ENCODE assay signal across 34 cellular contexts in the genomic region with DNA sequence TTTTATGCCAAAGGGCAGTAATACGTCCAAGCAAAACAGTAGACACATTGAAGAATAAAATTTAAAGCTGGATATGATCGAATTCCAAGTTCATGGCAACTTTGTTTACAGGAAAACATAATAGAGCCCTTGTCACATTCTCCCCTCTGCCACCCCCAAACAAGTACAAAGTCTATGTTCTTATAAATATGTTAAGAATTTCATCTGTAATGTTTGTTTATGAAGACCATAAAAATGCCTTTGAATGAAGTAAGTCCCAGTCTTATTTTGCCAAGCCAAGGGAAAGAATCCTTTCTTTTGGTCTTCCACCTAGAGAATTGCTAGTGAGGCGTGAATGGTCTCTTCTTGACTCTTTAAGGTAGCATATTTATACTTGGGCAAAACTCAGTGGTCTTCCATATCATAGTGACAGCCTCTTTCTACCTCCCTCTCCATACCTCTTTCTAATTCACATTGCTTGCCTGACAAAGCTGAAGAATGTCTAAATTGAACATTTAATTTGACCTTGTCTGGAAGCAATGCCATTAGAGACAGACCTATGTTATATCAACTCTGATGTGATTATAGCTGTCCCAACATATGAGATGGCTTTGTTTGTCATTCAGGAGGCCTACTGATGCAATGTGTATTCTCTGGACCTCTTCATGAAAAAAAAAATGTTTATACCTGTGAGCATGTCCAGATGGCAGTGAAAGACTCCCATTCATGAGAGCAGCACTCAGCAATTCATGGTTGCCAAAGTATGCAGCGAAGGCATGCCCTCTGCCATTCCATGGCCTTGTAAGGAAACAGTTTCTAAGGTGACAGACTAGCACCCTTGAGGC.
DNase-seq lines count a peak whose midpoint lies in the region; ATAC-seq, FAIRE-seq and TF ChIP-seq lines count a peak whose summit lies in the region.
"Had no signal": no experiment of that assay in that cellular context is flagged by ENCODE, and none has a peak within 500 bp of the region (broad histone marks: within the 10 kb centered on the region; RNA-seq: fewer than 3 reads in every experiment).

No MANE protein-coding gene starts in this region.

- POLR2A ChIA-PET in A549 (lab: Yijun Ruan, JAX): no interaction called here

- no peak for TF ChIP-seq EP300 in A549 (IDR thresholded peaks at IDR 0.05)

- H3K27ac Mint-ChIP-seq in astrocyte (ENCODE audit: unreplicated experiment): peak overlapping the region; percentile 70
- no peak overlapping the region for H3K27ac Mint-ChIP-seq in T-helper 2 cell treated with Interferon-gamma antibody and Interleukin-4, amounts not matched to agents 5 μg/mL and 100 μg/mL, for 36 hours
- H3K27ac Mint-ChIP-seq: activated CD4-positive, alpha-beta memory T cell treated with anti-CD3 and anti-CD28 coated beads for 36 hours; activated naive CD4-positive, alpha-beta T cell treated with anti-CD3 and anti-CD28 coated beads, Interleukin-2, amount 10 ng/mL, durations not matched to agents 7 days and 5 days; HFFc6; memory B cell; type B pancreatic cell had no signal

- H4K20me1 ChIP-seq in astrocyte (ENCODE audit: insufficient read depth, low read length): no peaks in the 10 kb centered on the region

- no peaks in the 10 kb centered on the region for H3K79me1 ChIP-seq in mesendoderm (ENCODE audit: low read length)

- no peaks in the 10 kb centered on the region for H3K36me3 Mint-ChIP-seq in astrocyte (ENCODE audit: low read depth, unreplicated experiment)
- no peaks in the 10 kb centered on the region for H3K36me3 Mint-ChIP-seq in T-helper 2 cell treated with Interferon-gamma antibody and Interleukin-4, amounts not matched to agents 5 μg/mL and 100 μg/mL, for 36 hours (ENCODE audit: low read depth)
- H3K36me3 Mint-ChIP-seq: activated CD4-positive, alpha-beta memory T cell treated with anti-CD3 and anti-CD28 coated beads for 36 hours; activated naive CD4-positive, alpha-beta T cell treated with anti-CD3 and anti-CD28 coated beads, Interleukin-2, amount 10 ng/mL, durations not matched to agents 7 days and 5 days; memory B cell; naive B cell; type B pancreatic cell had no signal

- H3K9me3 Mint-ChIP-seq in astrocyte (ENCODE audit: unreplicated experiment): no peaks in the 10 kb centered on the region
- H3K9me3 Mint-ChIP-seq in T-helper 2 cell treated with Interferon-gamma antibody and Interleukin-4, amounts not matched to agents 5 μg/mL and 100 μg/mL, for 36 hours: no peaks in the 10 kb centered on the region
- H3K9me3 Mint-ChIP-seq: activated CD4-positive, alpha-beta memory T cell treated with anti-CD3 and anti-CD28 coated beads for 36 hours; activated naive CD4-positive, alpha-beta T cell treated with anti-CD3 and anti-CD28 coated beads, Interleukin-2, amount 10 ng/mL, durations not matched to agents 7 days and 5 days; HFFc6; type B pancreatic cell had no signal

- peak in 1 of 2 experiments; percentile 54 for DNase-seq in A549 (ENCODE audit: low read depth in 1 of 2, low spot score in 1 of 2)
- DNase-seq in HTR-8/SVneo (ENCODE audit: insufficient read length, low spot score): no peak
- no peak for DNase-seq in astrocyte (ENCODE audit: low read depth)
- DNase-seq in mesendoderm: peak; percentile 57
- DNase-seq in cerebellar nuclear complex (lab: John Stamatoyannopoulos, UW): no peak
- no peak for DNase-seq in T-helper 2 cell treated with Interferon-gamma antibody and Interleukin-4, amounts not matched to agents 5 μg/mL and 100 μg/mL, for 36 hours (ENCODE audit: low spot score)
- DNase-seq in glomerular visceral epithelial cell (ENCODE audit: extremely low spot score): no peak
- DNase-seq: ACHN; activated CD4-positive, alpha-beta memory T cell treated with anti-CD3 and anti-CD28 coated beads for 36 hours; activated CD4-positive, CD25-positive, alpha-beta regulatory T cell; activated CD8-positive, alpha-beta memory T cell treated with anti-CD3 and anti-CD28 coated beads, Interleukin-2, amount 50 U/mL, for 48 hours; activated naive CD4-positive, alpha-beta T cell treated with anti-CD3 and anti-CD28 coated beads, Interleukin-2, amount 10 ng/mL, durations not matched to agents 7 days and 5 days; amniotic stem cell; DMS79 treated with DMSO at 0.1 percent for 48 hours; effector memory CD4-positive, alpha-beta T cell; foreskin fibroblast; GM23248; heart right ventricle; HFFc6; left colon; naive B cell; NCI-H2029 treated with DMSO at 0.1 percent for 48 hours; NCI-H69; Peyer's patch; SIG-M5; spleen; stimulated activated CD4-positive, alpha-beta T cell treated with anti-CD3 and anti-CD28 coated beads, Interleukin-2, amount 100 ng/mL, for 48 hours; SW 1271 had no signal

- WGBS in A549 (ENCODE audit: missing lambda C conversion rate): 59% methylated on average over 4 of the region's 4 CpGs
- no CpG with 5 or more reads among the region's 4 CpGs for WGBS in mesendoderm (ENCODE audit: extremely low coverage, insufficient coverage, low lambda C conversion rate)

- H3K4me3 Mint-ChIP-seq in astrocyte (ENCODE audit: unreplicated experiment): no peak overlapping the region
- no peak overlapping the region for H3K4me3 Mint-ChIP-seq in T-helper 2 cell treated with Interferon-gamma antibody and Interleukin-4, amounts not matched to agents 5 μg/mL and 100 μg/mL, for 36 hours
- H3K4me3 Mint-ChIP-seq: activated CD4-positive, alpha-beta memory T cell treated with anti-CD3 and anti-CD28 coated beads for 36 hours; activated naive CD4-positive, alpha-beta T cell treated with anti-CD3 and anti-CD28 coated beads, Interleukin-2, amount 10 ng/mL, durations not matched to agents 7 days and 5 days; HFFc6; memory B cell; naive B cell; type B pancreatic cell had no signal

- H3K4me1 ChIP-seq in A549: peaks cover 16% of the 10 kb centered on the region
- no peaks in the 10 kb centered on the region for H3K4me1 ChIP-seq in astrocyte (ENCODE audit: insufficient read depth, low read length)
- H3K4me1 ChIP-seq in mesendoderm (ENCODE audit: control insufficient read depth, low read depth, low read length): peaks cover 2% of the 10 kb centered on the region
- H3K4me1 ChIP-seq: Peyer's patch had no signal

- peak in 1 of 2 experiments; percentile 57; a peak in 3 of 6 replicates for ATAC-seq in A549
- no peak for ATAC-seq in HG02840 (IDR thresholded peaks at IDR 0.05; ENCODE audit: low FRiP score, unreplicated experiment)
- ATAC-seq: heart right ventricle, left colon had no signal

- no peak overlapping the region for H2BK5ac ChIP-seq in mesendoderm (ENCODE audit: low read length)

- H4K8ac ChIP-seq in mesendoderm (ENCODE audit: low read depth, low read length): no peak overlapping the region

- H2AK5ac ChIP-seq in mesendoderm (ENCODE audit: low read length): no peak overlapping the region

- H2AFZ ChIP-seq in astrocyte (ENCODE audit: low read depth, low read length): no peak overlapping the region

- H3K27ac ChIP-seq in A549: peak overlapping the region; percentile 48 to 52; a peak in 2 of 6 replicates
- no peak overlapping the region for H3K27ac ChIP-seq in astrocyte (ENCODE audit: low read depth, low read length)
- no peak overlapping the region for H3K27ac ChIP-seq in mesendoderm (ENCODE audit: low read depth, low read length)
- H3K27ac ChIP-seq: GM23248 had no signal

- no peak overlapping the region for H3K56ac ChIP-seq in mesendoderm (ENCODE audit: low read length)

- TF ChIP-seq RAD21 in A549 (conservative IDR thresholded peaks at IDR 0.05 in 1 of 2, IDR thresholded peaks at IDR 0.05 in 1 of 2): no peak

- no peaks in the 10 kb centered on the region for H3K9me3 ChIP-seq in A549
- H3K9me3 ChIP-seq in astrocyte (ENCODE audit: insufficient read depth, low read depth, low read length): no peaks in the 10 kb centered on the region
- H3K9me3 ChIP-seq: heart right ventricle, Peyer's patch had no signal

- H3K18ac ChIP-seq in mesendoderm (ENCODE audit: low read length): no peak overlapping the region

- FAIRE-seq in A549 (lab: Jason Lieb, UNC) (no peak), HTR-8/SVneo (lab: Jason Lieb, UNC) (peak; percentile 44), astrocyte (lab: Jason Lieb, UNC) (no peak)
- FAIRE-seq: bronchial epithelial cell, GM18507 had no signal

- H3K4me2 ChIP-seq in A549 (peak overlapping the region; percentile 58), astrocyte (ENCODE audit: low read length) (no peak overlapping the region), mesendoderm (ENCODE audit: low read length) (no peak overlapping the region)

- no peak overlapping the region for H3K23ac ChIP-seq in mesendoderm (ENCODE audit: low read length)

- H3K4me1 Mint-ChIP-seq in astrocyte (ENCODE audit: low read depth, unreplicated experiment): peaks cover 18% of the 10 kb centered on the region
- no peaks in the 10 kb centered on the region for H3K4me1 Mint-ChIP-seq in T-helper 2 cell treated with Interferon-gamma antibody and Interleukin-4, amounts not matched to agents 5 μg/mL and 100 μg/mL, for 36 hours (ENCODE audit: low read depth)
- H3K4me1 Mint-ChIP-seq: activated naive CD4-positive, alpha-beta T cell treated with anti-CD3 and anti-CD28 coated beads, Interleukin-2, amount 10 ng/mL, durations not matched to agents 7 days and 5 days; memory B cell had no signal

- no peaks in the 10 kb centered on the region for H3K36me3 ChIP-seq in astrocyte (ENCODE audit: insufficient read depth, low read length)
- H3K36me3 ChIP-seq in mesendoderm (ENCODE audit: control insufficient read depth, insufficient read depth, low read length): no peaks in the 10 kb centered on the region
- H3K36me3 ChIP-seq: heart right ventricle, Peyer's patch, spleen had no signal

- TF ChIP-seq POLR2A in A549 (IDR thresholded peaks at IDR 0.05; ENCODE audit: low read length): no peak

- no peaks in the 10 kb centered on the region for H3K27me3 Mint-ChIP-seq in astrocyte (ENCODE audit: low read depth, unreplicated experiment)
- H3K27me3 Mint-ChIP-seq in T-helper 2 cell treated with Interferon-gamma antibody and Interleukin-4, amounts not matched to agents 5 μg/mL and 100 μg/mL, for 36 hours (ENCODE audit: low read depth): no peaks in the 10 kb centered on the region
- H3K27me3 Mint-ChIP-seq: activated naive CD4-positive, alpha-beta T cell treated with anti-CD3 and anti-CD28 coated beads, Interleukin-2, amount 10 ng/mL, durations not matched to agents 7 days and 5 days; naive B cell; type B pancreatic cell had no signal

- H2BK120ac ChIP-seq in mesendoderm (ENCODE audit: low read depth, low read length): no peak overlapping the region

- no peak overlapping the region for H4K5ac ChIP-seq in mesendoderm (ENCODE audit: low read length)

- TF ChIP-seq CTCF in A549 (IDR thresholded peaks at IDR 0.05): no peak
- no peak for TF ChIP-seq CTCF in astrocyte (IDR thresholded peaks at IDR 0.05; ENCODE audit: insufficient read depth, low read depth, low read length)

- H2BK15ac ChIP-seq in mesendoderm (replicated peaks; ENCODE audit: low read depth): no peak overlapping the region

- H3K27me3 ChIP-seq in astrocyte (ENCODE audit: insufficient read depth, low read length) (no peaks in the 10 kb centered on the region), mesendoderm (ENCODE audit: insufficient read depth, low read length, poor library complexity) (no peaks in the 10 kb centered on the region)
- H3K27me3 ChIP-seq: heart right ventricle, Peyer's patch, spleen had no signal

- H3K79me2 ChIP-seq in astrocyte (ENCODE audit: insufficient read depth, low read length): no peaks in the 10 kb centered on the region
- no peaks in the 10 kb centered on the region for H3K79me2 ChIP-seq in mesendoderm (ENCODE audit: control insufficient read depth, insufficient read depth, low read length)

- CTCF ChIA-PET in A549 (lab: Yijun Ruan, JAX): interaction anchor here (0.8 kb wide), 1 partner anchor 168 kb away, joined by 3 read pairs; no protein-coding TSS in a partner anchor

- H3K4me3 ChIP-seq in A549 (no peak overlapping the region), astrocyte (ENCODE audit: insufficient read depth, low read depth, low read length) (no peak overlapping the region), mesendoderm (ENCODE audit: low read length) (no peak overlapping the region)
- H3K4me3 ChIP-seq: coronary artery, GM23248, heart right ventricle, Peyer's patch, spleen had no signal

- H3K9ac ChIP-seq in astrocyte (ENCODE audit: low read length) (no peak overlapping the region), mesendoderm (ENCODE audit: low read length) (no peak overlapping the region)
- H3K9ac ChIP-seq: GM23248 had no signal

- H3K4ac ChIP-seq in mesendoderm (ENCODE audit: low read depth, low read length): no peak overlapping the region

Comparison
In these comparisons a context has a peak if more than half of its experiments do, and no peak if none do; other contexts are left out.
1. H3K27ac ChIP-seq: peak in A549 (2 of 2); none in astrocyte (single experiment) and mesendoderm (single experiment).